In the genomic region with DNA sequence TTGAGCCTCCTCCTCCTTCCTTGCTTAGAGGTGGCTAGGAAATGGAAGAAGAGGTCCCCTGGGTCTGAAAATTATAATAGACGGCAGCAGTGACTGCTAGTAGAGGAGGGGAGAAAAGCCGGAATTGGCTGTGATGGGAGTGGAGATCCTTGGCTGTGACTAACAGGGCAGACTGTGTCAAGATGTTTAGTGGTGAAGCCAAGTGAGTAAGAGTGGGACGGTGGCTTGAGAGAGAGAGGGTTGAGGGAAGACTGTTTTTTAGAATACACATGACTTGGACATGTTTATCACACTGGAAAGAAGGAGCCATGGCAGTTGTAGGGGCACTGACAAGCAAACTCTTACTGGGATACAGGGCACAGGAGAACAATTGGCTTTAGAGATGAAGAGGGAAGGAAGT, we compare ENCODE assay signal across 16 cellular contexts.
DNase-seq lines count a peak whose midpoint lies in the region; TF ChIP-seq lines count a peak whose summit lies in the region.
"Had no signal": no experiment of that assay in that cellular context is flagged by ENCODE, and none has a peak within 500 bp of the region (broad histone marks: within the 10 kb centered on the region; RNA-seq: fewer than 3 reads in every experiment).

No MANE protein-coding gene starts in this region.

- H3K9ac ChIP-seq in BLaER1 treated with 17β-estradiol and CSF1 and Interleukin-3, amounts not matched to agents 10 nM and 100 nM: no peak overlapping the region
- H3K9ac ChIP-seq in MM.1S (ENCODE audit: low read length) (no peak overlapping the region), endodermal cell (ENCODE audit: extremely low read depth, low read length, poor library complexity, severe bottlenecking) (no peak overlapping the region)

- peaks cover 4 to 41% (median 33%) of the 10 kb centered on the region in 10 experiments for H3K4me1 ChIP-seq in BLaER1 treated with 17β-estradiol and CSF1 and Interleukin-3, amounts not matched to agents 10 nM and 100 nM
- H3K4me1 ChIP-seq in MM.1S (ENCODE audit: low read length): peaks cover 30% of the 10 kb centered on the region
- peaks cover 12 to 32% (median 27%) of the 10 kb centered on the region in 4 donors for H3K4me1 ChIP-seq in esophagus muscularis mucosa
- peaks cover 10% of the 10 kb centered on the region for H3K4me1 ChIP-seq in endodermal cell (ENCODE audit: control insufficient read depth, insufficient read depth, low read length)

- no peak overlapping the region for H2AFZ ChIP-seq in MM.1S (ENCODE audit: low read length)

- no peaks in the 10 kb centered on the region for H3K9me2 ChIP-seq in MM.1S (replicated peaks; ENCODE audit: insufficient read depth, low read length)

- WGBS in esophagus muscularis mucosa: 20% methylated on average over 3 of the region's 3 CpGs
- 93 to 100% methylated on average over 2 to 3 of the region's 3 CpGs for WGBS in endodermal cell (ENCODE audit: insufficient coverage in 1 of 2, insufficient read length in 1 of 2), 2 experiments

- H3K27me3 Mint-ChIP-seq in nephron (ENCODE audit: low read depth) (peaks cover 4% of the 10 kb centered on the region), endodermal cell (ENCODE audit: insufficient read depth) (no peaks in the 10 kb centered on the region)
- H3K27me3 Mint-ChIP-seq: stimulated activated naive CD8-positive, alpha-beta T cell treated with anti-CD3 and anti-CD28 coated beads, Interleukin-15, Interleukin-2, amounts not matched to agents 100 ng/mL and 50 ng/mL, for 24 hours had no signal

- H3K4me3 Mint-ChIP-seq in nephron: no peak overlapping the region
- no peak overlapping the region for H3K4me3 Mint-ChIP-seq in endodermal cell
- H3K4me3 Mint-ChIP-seq: activated naive CD8-positive, alpha-beta T cell treated with anti-CD3 and anti-CD28 coated beads for 36 hours; CD4-positive, alpha-beta memory T cell; stimulated activated naive CD8-positive, alpha-beta T cell treated with anti-CD3 and anti-CD28 coated beads, Interleukin-15, Interleukin-2, amounts not matched to agents 100 ng/mL and 50 ng/mL, for 24 hours had no signal

- peaks cover 12% of the 10 kb centered on the region for H3K4me1 Mint-ChIP-seq in nephron
- H3K4me1 Mint-ChIP-seq in endodermal cell: peaks cover 16% of the 10 kb centered on the region

- no peak overlapping the region for H3K27ac ChIP-seq in BLaER1 treated with 17β-estradiol and CSF1 and Interleukin-3, amounts not matched to agents 10 nM and 100 nM
- H3K27ac ChIP-seq in MM.1S (ENCODE audit: low read length) (no peak overlapping the region), esophagus muscularis mucosa (replicated peaks in 1 of 4) (peak overlapping the region; percentile 60 to 71 (median 68)), endodermal cell (ENCODE audit: low read depth, low read length) (no peak overlapping the region)

- intact Hi-C loops in esophagus muscularis mucosa (cut with DNase I): no loop called here

- H3F3A ChIP-seq in MM.1S (ENCODE audit: insufficient read depth, low read length): peaks cover 5% of the 10 kb centered on the region; the same call in 1 of the 2 replicates

- H3K9me3 Mint-ChIP-seq in nephron: peaks cover 8% of the 10 kb centered on the region
- peaks cover 8% of the 10 kb centered on the region for H3K9me3 Mint-ChIP-seq in endodermal cell

- no peak for TF ChIP-seq POLR2A in esophagus muscularis mucosa (IDR thresholded peaks at IDR 0.05; ENCODE audit: low read depth)

- peak overlapping the region; percentile 11 to 35 (median 17) for H3K27ac Mint-ChIP-seq in nephron
- H3K27ac Mint-ChIP-seq in endodermal cell: no peak overlapping the region
- H3K27ac Mint-ChIP-seq: activated naive CD8-positive, alpha-beta T cell treated with anti-CD3 and anti-CD28 coated beads for 36 hours; stimulated activated naive CD8-positive, alpha-beta T cell treated with anti-CD3 and anti-CD28 coated beads, Interleukin-15, Interleukin-2, amounts not matched to agents 100 ng/mL and 50 ng/mL, for 24 hours had no signal

- DNase-seq in MM.1S: no peak
- DNase-seq in esophagus muscularis mucosa (ENCODE audit: extremely low spot score): peak; percentile 80
- no peak for DNase-seq in NCI-H345 treated with DMSO at 0.1 percent for 48 hours (lab: John Stamatoyannopoulos, UW; ENCODE audit: unreplicated experiment)
- no peak for DNase-seq in T1000 (lab: John Stamatoyannopoulos, UW)
- no peak for DNase-seq in endodermal cell
- no peak for DNase-seq in activated CD4-positive, CD25-positive, alpha-beta regulatory T cell (lab: John Stamatoyannopoulos, UW)
- DNase-seq: activated naive CD8-positive, alpha-beta T cell treated with anti-CD3 and anti-CD28 coated beads for 36 hours; CD4-positive, alpha-beta memory T cell; NCI-H1092; NCI-H510A treated with DMSO at 0.1 percent for 48 hours; posterior cingulate gyrus; SHP77; stimulated activated CD4-positive, alpha-beta T cell treated with anti-CD3 and anti-CD28 coated beads, Interleukin-4, amount 100 ng/mL, for 24 hours had no signal

- H3K4me3 ChIP-seq in BLaER1 treated with 17β-estradiol and CSF1 and Interleukin-3, amounts not matched to agents 10 nM and 100 nM: no peak overlapping the region
- H3K4me3 ChIP-seq in MM.1S (ENCODE audit: low read length): no peak overlapping the region
- H3K4me3 ChIP-seq in esophagus muscularis mucosa: no peak overlapping the region
- no peak overlapping the region for H3K4me3 ChIP-seq in endodermal cell (ENCODE audit: low read length)

- no peaks in the 10 kb centered on the region; a peak in 1 of 22 replicates for H4K20me1 ChIP-seq in BLaER1 treated with 17β-estradiol and CSF1 and Interleukin-3, amounts not matched to agents 10 nM and 100 nM
- no peaks in the 10 kb centered on the region for H4K20me1 ChIP-seq in MM.1S (ENCODE audit: insufficient read depth, low read length)

- H3K36me3 Mint-ChIP-seq in nephron (ENCODE audit: low read depth) (peaks cover 7% of the 10 kb centered on the region), endodermal cell (ENCODE audit: low read depth) (no peaks in the 10 kb centered on the region)
- H3K36me3 Mint-ChIP-seq: activated naive CD8-positive, alpha-beta T cell treated with anti-CD3 and anti-CD28 coated beads for 36 hours; CD4-positive, alpha-beta memory T cell had no signal

- H3K4me2 ChIP-seq in BLaER1 treated with 17β-estradiol and CSF1 and Interleukin-3, amounts not matched to agents 10 nM and 100 nM: peak overlapping the region in 9 of 11 experiments; percentile 24 to 76 (median 69); a peak in 16 of 22 replicates
- peak overlapping the region; percentile 22; the same call in 1 of the 2 replicates for H3K4me2 ChIP-seq in MM.1S (ENCODE audit: low read depth, low read length)

- no peak for TF ChIP-seq CTCF in MM.1S (IDR thresholded peaks at IDR 0.05; ENCODE audit: low read length)
- no peak for TF ChIP-seq CTCF in esophagus muscularis mucosa (IDR thresholded peaks at IDR 0.05)
- TF ChIP-seq CTCF in nephron (IDR thresholded peaks at IDR 0.05; ENCODE audit: unreplicated experiment in 3 of 3): no peak
- no peak for TF ChIP-seq CTCF in endodermal cell (conservative IDR thresholded peaks at IDR 0.05)

- H3K79me2 ChIP-seq in MM.1S (ENCODE audit: low read length): no peaks in the 10 kb centered on the region

- no peaks in the 10 kb centered on the region for H3K27me3 ChIP-seq in BLaER1 treated with 17β-estradiol and CSF1 and Interleukin-3, amounts not matched to agents 10 nM and 100 nM
- H3K27me3 ChIP-seq in MM.1S (replicated peaks; ENCODE audit: insufficient read depth, low read length) (no peaks in the 10 kb centered on the region), esophagus muscularis mucosa (no peaks in the 10 kb centered on the region), endodermal cell (ENCODE audit: control insufficient read depth, insufficient read depth, low read length, poor library complexity, severe bottlenecking) (no peaks in the 10 kb centered on the region)

- no peak for TF ChIP-seq EP300 in esophagus muscularis mucosa (IDR thresholded peaks at IDR 0.05)

- H3K9me3 ChIP-seq in BLaER1 treated with 17β-estradiol and CSF1 and Interleukin-3, amounts not matched to agents 10 nM and 100 nM (replicated peaks in 1 of 11): peaks cover 17 to 26% (median 20%) of the 10 kb centered on the region in 11 experiments
- H3K9me3 ChIP-seq in MM.1S (replicated peaks; ENCODE audit: insufficient read depth, low read length) (no peaks in the 10 kb centered on the region), esophagus muscularis mucosa (no peaks in the 10 kb centered on the region), endodermal cell (ENCODE audit: control insufficient read depth, low read length) (peaks cover 11% of the 10 kb centered on the region)

- 0 out of 22 replicates have a peak, but pooled peaks cover 0 to 4% (median 0%) of the 10 kb centered on the region in 11 experiments for H3K36me3 ChIP-seq in BLaER1 treated with 17β-estradiol and CSF1 and Interleukin-3, amounts not matched to agents 10 nM and 100 nM
- H3K36me3 ChIP-seq in MM.1S (replicated peaks; ENCODE audit: insufficient read depth, low read length) (no peaks in the 10 kb centered on the region), esophagus muscularis mucosa (no peaks in the 10 kb centered on the region), endodermal cell (ENCODE audit: control insufficient read depth, insufficient read depth, low read length) (no peaks in the 10 kb centered on the region)

Comparison
In these comparisons a context has a peak if more than half of its experiments do, and no peak if none do; other contexts are left out.
1. H3K27ac ChIP-seq: peak in esophagus muscularis mucosa (4 of 4); none in BLaER1 treated with 17β-estradiol and CSF1 and Interleukin-3, amounts not matched to agents 10 nM and 100 nM (0 of 11), MM.1S (single experiment) and endodermal cell (single experiment).